Comparison of ENCODE assay signal across 1 cellular context in the genomic region with DNA sequence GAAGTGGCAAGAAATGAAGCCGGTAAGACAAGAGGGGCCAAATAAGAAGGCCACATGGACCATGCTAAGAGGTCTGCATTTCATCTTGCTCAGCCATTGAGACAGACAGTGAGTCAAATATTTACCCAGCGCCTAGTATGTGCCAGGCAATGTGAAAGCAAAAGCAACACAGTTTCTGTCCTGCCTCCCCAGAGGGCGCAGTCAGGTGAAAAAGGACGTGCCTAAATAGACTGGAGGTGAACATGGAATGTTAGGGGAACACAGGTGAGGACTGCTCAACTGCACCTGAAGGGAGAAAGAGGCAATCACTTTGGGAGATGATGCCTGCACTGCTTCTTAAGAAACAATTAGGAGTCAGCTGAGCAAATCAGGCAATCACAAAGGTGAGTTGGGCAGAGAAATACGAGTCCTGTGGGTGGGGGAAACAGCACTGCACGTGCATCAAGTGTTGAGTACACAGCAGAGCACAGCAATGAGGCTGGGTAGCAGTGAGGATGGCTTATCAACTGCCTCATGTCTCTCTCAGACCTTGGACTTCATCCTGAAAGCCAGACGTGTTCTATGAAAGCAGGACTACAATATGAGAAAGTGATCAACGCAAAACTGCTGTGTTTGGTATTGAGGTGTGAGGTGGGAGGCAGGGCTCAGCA.
A peak's percentile ranks its signal among the peaks of the same experiment; 100 is the strongest.
TF ChIP-seq lines count a peak whose summit lies in the region.

No MANE protein-coding gene starts in this region.

TF ChIP-seq in HepG2, 621 proteins besides CTCF, POLR2A, EP300 and RAD21 (continued from another document):
- TF ChIP-seq ZBTB33 (CRISPR knock-in tag; IDR thresholded peaks at IDR 0.05), result peak; percentile 82
- TF ChIP-seq ZNF205 (CRISPR knock-in tag; IDR thresholded peaks at IDR 0.05), result peak; percentile 46; the same call in 1 of the 2 replicates
- no peak for TF ChIP-seq ZNF639 (CRISPR knock-in tag; conservative IDR thresholded peaks at IDR 0.05)
- TF ChIP-seq GFI1 (CRISPR knock-in tag; IDR thresholded peaks at IDR 0.05; ENCODE audit: borderline replicate concordance), result no peak
- TF ChIP-seq BHLHE40 (IDR thresholded peaks at IDR 0.05; ENCODE audit: low read length), result peak; percentile 74
- no peak for TF ChIP-seq ZKSCAN8 (CRISPR knock-in tag; IDR thresholded peaks at IDR 0.05; ENCODE audit: borderline replicate concordance)
- no peak for TF ChIP-seq SOX13 (IDR thresholded peaks at IDR 0.05)
- TF ChIP-seq SOX13 (CRISPR knock-in tag; conservative IDR thresholded peaks at IDR 0.05 in 1 of 2, IDR thresholded peaks at IDR 0.05 in 1 of 2), result 0 out of 4 replicates have a peak, but pooled peaks of 1 of the 2 experiments have one; percentile 5
